Comparison of ENCODE assay signal across 8 cellular contexts in the genomic region with DNA sequence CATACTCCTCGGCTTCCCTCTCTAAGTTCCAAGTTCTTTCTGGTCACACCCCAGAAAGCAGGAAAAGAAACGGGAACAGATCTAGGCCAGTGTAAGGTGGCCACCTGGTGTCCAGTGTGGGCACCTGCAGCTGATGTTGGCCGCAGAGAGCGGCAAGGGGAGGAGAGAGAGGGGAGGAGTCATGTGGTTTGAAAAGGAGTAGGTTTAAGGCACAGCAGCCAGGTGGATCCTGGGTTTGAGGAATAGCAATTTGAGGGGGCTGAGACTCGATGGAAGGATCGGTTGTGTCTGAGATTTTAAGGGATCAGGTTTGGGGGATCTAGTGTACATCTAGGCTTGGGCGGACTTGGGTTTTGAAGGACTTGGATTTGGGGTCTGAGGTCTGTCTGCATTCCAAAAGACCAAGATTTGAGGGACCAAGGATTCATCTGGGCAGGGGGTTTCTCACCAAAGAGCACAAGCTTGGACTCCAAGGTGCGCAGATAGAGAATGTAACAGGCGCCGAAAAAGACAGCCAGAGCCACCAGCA. TPM values are rescaled to one million over a fixed set of nuclear protein-coding genes. Genes with fewer than 3 reads are reported as not detected.
DNase-seq lines count a peak whose midpoint lies in the region; ATAC-seq and TF ChIP-seq lines count a peak whose summit lies in the region.

No MANE protein-coding gene starts in this region.

- POLR2A ChIA-PET in activated CD4-positive, alpha-beta memory T cell treated with anti-CD3 and anti-CD28 coated beads, Interleukin-2, amount 10 ng/mL, durations not matched to agents 7 days and 5 days (lab: Charles Lee) = interaction anchor here (0.7 to 4.2 kb wide), 9 partner anchors 12 to 98 kb away, joined by 3 to 34 read pairs (median 4); a partner anchor contains a TSS

- H3K9me3 ChIP-seq in H9 (ENCODE audit: control insufficient read depth, low read depth, low read length) (no peaks in the 10 kb centered on the region), mucosa of descending colon (no peaks in the 10 kb centered on the region), tibial nerve (no peaks in the 10 kb centered on the region)

- H3K36me3 ChIP-seq in mucosa of descending colon (ENCODE audit: low read depth) (no peaks in the 10 kb centered on the region), tibial nerve (peaks cover 0 to 28% (median 0%) of the 10 kb centered on the region in 3 donors)

- no peak overlapping the region for H2AFZ ChIP-seq in H9 (ENCODE audit: low read length)

- no peak overlapping the region for H2AK5ac ChIP-seq in H9 (ENCODE audit: insufficient read length, low read length)

- H2BK120ac ChIP-seq in H9 (ENCODE audit: low read depth, low read length, poor library complexity, severe bottlenecking) = no peak overlapping the region

- no peak overlapping the region for H3T11ph ChIP-seq in H9 (ENCODE audit: low read length)

- DNase-seq in COLO668 (lab: John Stamatoyannopoulos, UW; ENCODE audit: unreplicated experiment) (peak; percentile 76), H9 (peak; percentile 89), NCI-H2227 treated with DMSO at 0.1 percent for 48 hours (lab: John Stamatoyannopoulos, UW) (peak; percentile 98), mucosa of descending colon (peak; percentile 83 to 86 (median 85)), tibial nerve (ENCODE audit: low spot score in 2 of 2) (peak in 1 of 2 donors; percentile 37)
- DNase-seq in activated CD4-positive, alpha-beta memory T cell treated with anti-CD3 and anti-CD28 coated beads, Interleukin-2, amount 10 ng/mL, durations not matched to agents 7 days and 5 days = peak; percentile 60

- H4K20me1 ChIP-seq in H9 (ENCODE audit: control insufficient read depth, insufficient read depth, insufficient read length) = peaks cover 3% of the 10 kb centered on the region

- TF ChIP-seq CTCF in H9 (conservative IDR thresholded peaks at IDR 0.05) (peak; percentile 90), mucosa of descending colon (IDR thresholded peaks at IDR 0.05) (peak; percentile 90), tibial nerve (IDR thresholded peaks at IDR 0.05) (peak; percentile 53 to 81 (median 71))

- intact Hi-C loops in mucosa of descending colon (cut with DNase I, micrococcal nuclease) = no loop called here

- no peak overlapping the region for H4K8ac ChIP-seq in H9 (replicated peaks; ENCODE audit: insufficient read length, low read depth, low read length)

- peak; percentile 81 for ATAC-seq in esophagus mucosa
- ATAC-seq in mucosa of descending colon = peak; percentile 81
- no peak for ATAC-seq in GM19395 (IDR thresholded peaks at IDR 0.05; ENCODE audit: unreplicated experiment)

- TF ChIP-seq EP300 in tibial nerve (IDR thresholded peaks at IDR 0.05) = peak in 1 of 2 donors; percentile 17

- H3K27ac Mint-ChIP-seq in H9 = peak overlapping the region; percentile 71 to 82 (median 81)
- peak overlapping the region; percentile 79 for H3K27ac Mint-ChIP-seq in activated CD4-positive, alpha-beta memory T cell treated with anti-CD3 and anti-CD28 coated beads, Interleukin-2, amount 10 ng/mL, durations not matched to agents 7 days and 5 days

- no peaks in the 10 kb centered on the region for H3K79me2 ChIP-seq in H9 (ENCODE audit: insufficient read depth, low read length)

- no peak overlapping the region for H4K5ac ChIP-seq in H9 (ENCODE audit: insufficient read length, low read depth, low read length)

- H3K4me2 ChIP-seq in H9 (ENCODE audit: insufficient read depth, insufficient read length, low read length) = peak overlapping the region; percentile 54

- H3K9ac ChIP-seq in H9 (ENCODE audit: extremely low read depth, insufficient read length, low read length) = no peak overlapping the region

- no peaks in the 10 kb centered on the region for H3K9me3 Mint-ChIP-seq in H9
- H3K9me3 Mint-ChIP-seq in activated CD4-positive, alpha-beta memory T cell treated with anti-CD3 and anti-CD28 coated beads, Interleukin-2, amount 10 ng/mL, durations not matched to agents 7 days and 5 days = no peaks in the 10 kb centered on the region

- no peaks in the 10 kb centered on the region for H3K23me2 ChIP-seq in H9 (ENCODE audit: insufficient read length, low read depth, low read length, poor library complexity, severe bottlenecking)

- H2BK20ac ChIP-seq in H9 (ENCODE audit: low read depth, low read length, poor library complexity, severe bottlenecking) = no peak overlapping the region

- H3K27me3 ChIP-seq in H9 (ENCODE audit: insufficient read depth, low read length) = no peaks in the 10 kb centered on the region
- no peaks in the 10 kb centered on the region for H3K27me3 ChIP-seq in tibial nerve

- H3K56ac ChIP-seq in H9 (ENCODE audit: insufficient read length, low read depth, low read length) = no peak overlapping the region

- H2BK15ac ChIP-seq in H9 (ENCODE audit: low read depth, low read length) = no peak overlapping the region

- no peak overlapping the region for H3K4ac ChIP-seq in H9 (ENCODE audit: low read depth, low read length)

- H2BK5ac ChIP-seq in H9 (ENCODE audit: insufficient read length, low read length) = no peak overlapping the region

- CTCF ChIA-PET in activated CD4-positive, alpha-beta memory T cell treated with anti-CD3 and anti-CD28 coated beads, Interleukin-2, amount 10 ng/mL, durations not matched to agents 7 days and 5 days (lab: Charles Lee) = interaction anchor here (1.4 to 4.0 kb wide), 9 partner anchors 11 to 166 kb away, joined by 3 to 32 read pairs (median 4); a partner anchor contains a TSS

- H3K4me1 Mint-ChIP-seq in H9 = peaks cover 16 to 22% of the 10 kb centered on the region in 2 experiments
- peaks cover 21% of the 10 kb centered on the region for H3K4me1 Mint-ChIP-seq in activated CD4-positive, alpha-beta memory T cell treated with anti-CD3 and anti-CD28 coated beads, Interleukin-2, amount 10 ng/mL, durations not matched to agents 7 days and 5 days

- H3K27me3 Mint-ChIP-seq in H9 (ENCODE audit: low read depth) = no peaks in the 10 kb centered on the region
- H3K27me3 Mint-ChIP-seq in activated CD4-positive, alpha-beta memory T cell treated with anti-CD3 and anti-CD28 coated beads, Interleukin-2, amount 10 ng/mL, durations not matched to agents 7 days and 5 days = no peaks in the 10 kb centered on the region

- no peak overlapping the region for H3K27ac ChIP-seq in H9 (ENCODE audit: insufficient read length, low read depth, low read length)
- H3K27ac ChIP-seq in tibial nerve = peak overlapping the region; percentile 75 to 98 (median 96)

- H3K4me1 ChIP-seq in H9 (ENCODE audit: insufficient read depth, low read length) (no peaks in the 10 kb centered on the region), mucosa of descending colon (ENCODE audit: low read depth) (peaks cover 18% of the 10 kb centered on the region), tibial nerve (peaks cover 0 to 21% (median 14%) of the 10 kb centered on the region in 4 donors)

- H3K4me3 Mint-ChIP-seq in H9 = peak overlapping the region; percentile 73 to 82
- peak overlapping the region; percentile 92 for H3K4me3 Mint-ChIP-seq in activated CD4-positive, alpha-beta memory T cell treated with anti-CD3 and anti-CD28 coated beads, Interleukin-2, amount 10 ng/mL, durations not matched to agents 7 days and 5 days

- no peak overlapping the region for H3K14ac ChIP-seq in H9 (ENCODE audit: insufficient read depth, low read length)

- no peak overlapping the region for H2BK12ac ChIP-seq in H9 (ENCODE audit: insufficient read length, low read depth, low read length)

- H4K91ac ChIP-seq in H9 (ENCODE audit: insufficient read length, low read depth, low read length) = no peak overlapping the region

- WGBS in H9 (ENCODE audit: extremely low coverage, insufficient read length, low lambda C conversion rate) = no CpG with 5 or more reads among the region's 10 CpGs
- 18 to 19% methylated on average over 10 of the region's 10 CpGs for WGBS in tibial nerve, 2 donors

- H3K23ac ChIP-seq in H9 (ENCODE audit: insufficient read length, low read depth, low read length) = no peak overlapping the region

- H3K18ac ChIP-seq in H9 (ENCODE audit: insufficient read length, low read depth, low read length) = no peak overlapping the region

- H3K79me1 ChIP-seq in H9 (ENCODE audit: insufficient read depth, low read depth, low read length, poor library complexity, severe bottlenecking) = no peaks in the 10 kb centered on the region

- TF ChIP-seq POLR2A in tibial nerve (IDR thresholded peaks at IDR 0.05) = no peak

- H3K4me3 ChIP-seq in mucosa of descending colon (no peak overlapping the region), tibial nerve (peak overlapping the region; percentile 58 to 94 (median 84))

- peaks cover 4 to 21% (median 5%) of the 10 kb centered on the region in 3 experiments; a peak in 5 of 7 replicates for H3K36me3 Mint-ChIP-seq in H9 (ENCODE audit: insufficient read depth in 1 of 3, low read depth in 3 of 3)
- no peaks in the 10 kb centered on the region for H3K36me3 Mint-ChIP-seq in activated CD4-positive, alpha-beta memory T cell treated with anti-CD3 and anti-CD28 coated beads, Interleukin-2, amount 10 ng/mL, durations not matched to agents 7 days and 5 days (ENCODE audit: low read depth)

RNA-seq across cellular contexts. Expression of a gene that starts 1.2 kb away (rescaled TPM):
- total RNA-seq in H9 (2021) = 94.0 and 105 TPM in 2 replicates
- total RNA-seq in activated CD4-positive, alpha-beta memory T cell treated with anti-CD3 and anti-CD28 coated beads, Interleukin-2, amount 10 ng/mL, durations not matched to agents 7 days and 5 days = 100 to 1,000 TPM in 1 of 2 experiments, 10 to 100 TPM in 1; 97.2 to 105 TPM
- 67.9 TPM for total RNA-seq in esophagus mucosa
- 100 to 1,000 TPM; 150 to 160 (median 152) TPM for total RNA-seq in mucosa of descending colon
- total RNA-seq in tibial nerve = 100 to 1,000 TPM; 168 to 206 (median 199) TPM

RNA-seq across cellular contexts. Expression of a gene that starts 29.7 kb away (rescaled TPM):
- total RNA-seq in H9 (2021) (0.11 and 0.22 TPM in 2 replicates), esophagus mucosa (not detected), mucosa of descending colon (1 to 10 TPM in 1 of 3 donors, under 1 TPM in 2; 0.70 to 1.1 (median 0.98) TPM), tibial nerve (under 1 TPM in 3 of 4 donors, not detected in 1; 0.30 to 0.59 (median 0.42) TPM)
- 1 to 10 TPM; 1.5 to 1.7 TPM for total RNA-seq in activated CD4-positive, alpha-beta memory T cell treated with anti-CD3 and anti-CD28 coated beads, Interleukin-2, amount 10 ng/mL, durations not matched to agents 7 days and 5 days

RNA-seq across cellular contexts. Expression of a gene that starts 36.1 kb away (rescaled TPM):
- 11.6 and 12.0 TPM in 2 replicates for total RNA-seq in H9 (2021)
- 1 to 10 TPM; 1.2 to 1.9 TPM for total RNA-seq in activated CD4-positive, alpha-beta memory T cell treated with anti-CD3 and anti-CD28 coated beads, Interleukin-2, amount 10 ng/mL, durations not matched to agents 7 days and 5 days
- total RNA-seq in esophagus mucosa = 0.32 TPM
- total RNA-seq in mucosa of descending colon = 1 to 10 TPM in 1 of 3 donors, not detected in 2; 8.3 TPM
- total RNA-seq in tibial nerve = not detected
